Comparison of ENCODE assay signal across 1 cellular context in genomic region chr11:119157088-119157487, GRCh38.
TF ChIP-seq lines count a peak whose summit lies in the region.

No MANE protein-coding gene starts in this region.

TF ChIP-seq in H1, 55 proteins besides CTCF, POLR2A, EP300 and RAD21:
- TF ChIP-seq JUND (IDR thresholded peaks at IDR 0.05; ENCODE audit: low read length) (no peak), TAF7 (optimal IDR thresholded peaks at IDR 0.05; ENCODE audit: borderline replicate concordance, low read depth, low read length) (no peak), JUN (IDR thresholded peaks at IDR 0.05; ENCODE audit: low read depth, low read length) (no peak), CBX5 (IDR thresholded peaks at IDR 0.05; ENCODE audit: low read depth, low read length) (no peak), RBBP5 (IDR thresholded peaks at IDR 0.05; ENCODE audit: borderline replicate concordance, low read depth, low read length) (no peak), SIN3A (conservative IDR thresholded peaks at IDR 0.05 in 1 of 2, IDR thresholded peaks at IDR 0.05 in 1 of 2; ENCODE audit: low read depth in 1 of 2, low read length in 2 of 2) (no peak)
- TF ChIP-seq, protein P1, sequence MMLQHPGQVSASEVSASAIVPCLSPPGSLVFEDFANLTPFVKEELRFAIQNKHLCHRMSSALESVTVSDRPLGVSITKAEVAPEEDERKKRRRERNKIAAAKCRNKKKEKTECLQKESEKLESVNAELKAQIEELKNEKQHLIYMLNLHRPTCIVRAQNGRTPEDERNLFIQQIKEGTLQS (IDR thresholded peaks at IDR 0.05; ENCODE audit: insufficient read depth, low read depth, low read length): no peak
